19 cellular contexts compared by ENCODE assay signal in genomic region chr1:116984406-116985160, GRCh38.
"Had no signal": no experiment of that assay in that cellular context is flagged by ENCODE, and none has a peak within 500 bp of the region (broad histone marks: within the 10 kb centered on the region; RNA-seq: fewer than 3 reads in every experiment).

No MANE protein-coding gene starts in this region.

- ATAC-seq: lower lobe of right lung; natural killer cell treated with Interleukin-12 subunit alpha and Interleukin-12 subunit beta and Interleukin-15 and Interleukin-18, amount 100 ng/mL, for 72 hours had no signal

- H3K36me3 ChIP-seq: lower lobe of right lung, prostate gland, uterus had no signal

- DNase-seq: activated CD4-positive, alpha-beta T cell treated with anti-CD3 and anti-CD28 coated beads for 1 hour; activated CD4-positive, alpha-beta T cell treated with anti-CD3 and anti-CD28 coated beads, Interleukin-2, amount 50 U/mL, for 48 hours; activated gamma-delta T cell; activated naive CD8-positive, alpha-beta T cell treated with anti-CD3 and anti-CD28 coated beads for 36 hours; activated T-cell treated with anti-CD3 and anti-CD28 coated beads, Interleukin-2, amount 50 U/mL, for 48 hours; caudate nucleus; cortex of kidney; effector CD8-positive, alpha-beta T cell; hippocampal formation; lower lobe of right lung; midbrain; occipital lobe; stimulated activated CD4-positive, alpha-beta T cell treated with anti-CD3 and anti-CD28 coated beads, Interleukin-2, amount 100 ng/mL, for 48 hours; stimulated activated naive CD4-positive, alpha-beta T cell treated with Interleukin-2 at 50 U/mL for 16 hours; SW 1271; testis; uterus had no signal

- H3K27ac ChIP-seq: lower lobe of right lung, prostate gland, testis had no signal

- H3K27ac Mint-ChIP-seq: activated naive CD8-positive, alpha-beta T cell treated with anti-CD3 and anti-CD28 coated beads for 36 hours; natural killer cell treated with Interleukin-12 subunit alpha and Interleukin-12 subunit beta and Interleukin-15 and Interleukin-18, amount 100 ng/mL, for 72 hours had no signal

- H3K27me3 Mint-ChIP-seq: activated naive CD8-positive, alpha-beta T cell treated with anti-CD3 and anti-CD28 coated beads for 36 hours had no signal

- H3K9me3 Mint-ChIP-seq: activated naive CD8-positive, alpha-beta T cell treated with anti-CD3 and anti-CD28 coated beads for 36 hours; natural killer cell treated with Interleukin-12 subunit alpha and Interleukin-12 subunit beta and Interleukin-15 and Interleukin-18, amount 100 ng/mL, for 72 hours had no signal

- H3K9me3 ChIP-seq: lower lobe of right lung, prostate gland, testis, uterus had no signal

- H3K27me3 ChIP-seq: testis, uterus had no signal

- H3K4me3 ChIP-seq: lower lobe of right lung, prostate gland, testis, uterus had no signal

- H3K4me3 Mint-ChIP-seq: activated naive CD8-positive, alpha-beta T cell treated with anti-CD3 and anti-CD28 coated beads for 36 hours; natural killer cell treated with Interleukin-12 subunit alpha and Interleukin-12 subunit beta and Interleukin-15 and Interleukin-18, amount 100 ng/mL, for 72 hours had no signal

- H3K36me3 Mint-ChIP-seq: natural killer cell treated with Interleukin-12 subunit alpha and Interleukin-12 subunit beta and Interleukin-15 and Interleukin-18, amount 100 ng/mL, for 72 hours had no signal

- H3K4me1 ChIP-seq: prostate gland, testis, uterus had no signal
